Comparison of ENCODE assay signal across 6 cellular contexts in genomic region chr1:98821379-98821778, GRCh38.
"Had no signal": no experiment of that assay in that cellular context is flagged by ENCODE, and none has a peak within 500 bp of the region (broad histone marks: within the 10 kb centered on the region; RNA-seq: fewer than 3 reads in every experiment).

No MANE protein-coding gene starts in this region.

- DNase-seq: H9, HCEC 1CT, KBM-7 had no signal

- H3K4me2 ChIP-seq: GM23338 had no signal

- H3K4me3 ChIP-seq: GM23338 had no signal

- ATAC-seq: GM23338, HepG2 had no signal

- H2AFZ ChIP-seq: GM23338 had no signal

- H3K27ac ChIP-seq: HL-60 had no signal
